ENCODE assay signal across 1 cellular context in genomic region chr10:68871731-68872342, GRCh38.
TF ChIP-seq lines count a peak whose summit lies in the region.

No MANE protein-coding gene starts in this region.

TF ChIP-seq in K562, 482 proteins besides CTCF, POLR2A, EP300 and RAD21 (continued from another document):
- TF ChIP-seq ZNF609 (CRISPR knock-in tag; IDR thresholded peaks at IDR 0.05; ENCODE audit: borderline replicate concordance) (no peak), EZH2 (IDR thresholded peaks at IDR 0.05; ENCODE audit: borderline replicate concordance, low read depth, low read length) (no peak), PRMT5 (CRISPR knock-in tag; IDR thresholded peaks at IDR 0.05) (no peak), NUFIP1 (IDR thresholded peaks at IDR 0.05; ENCODE audit: partially characterized antibody) (no peak), USF1 (CRISPR knock-in tag; IDR thresholded peaks at IDR 0.05) (no peak), STAT6 (CRISPR knock-in tag; IDR thresholded peaks at IDR 0.05) (no peak), ZNF655 (CRISPR knock-in tag; IDR thresholded peaks at IDR 0.05) (no peak), JUND (IDR thresholded peaks at IDR 0.05; ENCODE audit: borderline replicate concordance, low read depth, low read length) (no peak), JUND (tag; IDR thresholded peaks at IDR 0.05; ENCODE audit: borderline replicate concordance, low read depth, low read length) (no peak), BDP1 (IDR thresholded peaks at IDR 0.05; ENCODE audit: insufficient read depth, insufficient read length) (no peak)
